17 cellular contexts compared by ENCODE assay signal in genomic region chr20:54566224-54566750, GRCh38.
A peak's percentile ranks its signal among the peaks of the same experiment; 100 is the strongest.
DNase-seq lines count a peak whose midpoint lies in the region; ATAC-seq and TF ChIP-seq lines count a peak whose summit lies in the region.
"Had no signal": no experiment of that assay in that cellular context is flagged by ENCODE, and none has a peak within 500 bp of the region (broad histone marks: within the 10 kb centered on the region; RNA-seq: fewer than 3 reads in every experiment).

No MANE protein-coding gene starts in this region.

- peak; percentile 22 to 44 for ATAC-seq in activated naive CD4-positive, alpha-beta T cell treated with anti-CD3 and anti-CD28 coated beads, Interleukin-2, amount 50 U/mL, for 72 hours
- peak; percentile 24 for ATAC-seq in activated T-helper 17 cell treated with anti-CD3 and anti-CD28 coated beads, Interleukin-2, amount 50 U/mL, for 72 hours (replicated peaks)
- no peak for ATAC-seq in HG03025 (IDR thresholded peaks at IDR 0.05; ENCODE audit: low FRiP score, unreplicated experiment)
- ATAC-seq in HG02981 (IDR thresholded peaks at IDR 0.05; ENCODE audit: unreplicated experiment) = no peak

- peaks cover 0 to 1% of the 10 kb centered on the region in 2 donors for H3K36me3 Mint-ChIP-seq in activated naive CD4-positive, alpha-beta T cell treated with anti-CD3 and anti-CD28 coated beads, Interleukin-2, amount 50 U/mL, for 72 hours
- no peaks in the 10 kb centered on the region for H3K36me3 Mint-ChIP-seq in activated T-helper 17 cell treated with anti-CD3 and anti-CD28 coated beads, Interleukin-2, amount 50 U/mL, for 72 hours (ENCODE audit: low read depth)
- H3K36me3 Mint-ChIP-seq: CD8-positive, alpha-beta memory T cell had no signal

- H3K4me3 Mint-ChIP-seq in activated T-helper 17 cell treated with anti-CD3 and anti-CD28 coated beads, Interleukin-2, amount 50 U/mL, for 72 hours = no peak overlapping the region
- H3K4me3 Mint-ChIP-seq: CD8-positive, alpha-beta memory T cell; HFFc6 had no signal

- no peaks in the 10 kb centered on the region for H3K9me3 Mint-ChIP-seq in activated naive CD4-positive, alpha-beta T cell treated with anti-CD3 and anti-CD28 coated beads, Interleukin-2, amount 50 U/mL, for 72 hours
- no peaks in the 10 kb centered on the region for H3K9me3 Mint-ChIP-seq in activated T-helper 17 cell treated with anti-CD3 and anti-CD28 coated beads, Interleukin-2, amount 50 U/mL, for 72 hours
- H3K9me3 Mint-ChIP-seq: CD8-positive, alpha-beta memory T cell had no signal

- POLR2A ChIA-PET in HEK293T (lab: Yijun Ruan, JAX) = no interaction called here

- H3K27ac Mint-ChIP-seq in activated naive CD4-positive, alpha-beta T cell treated with anti-CD3 and anti-CD28 coated beads, Interleukin-2, amount 50 U/mL, for 72 hours = no peak overlapping the region
- H3K27ac Mint-ChIP-seq in activated T-helper 17 cell treated with anti-CD3 and anti-CD28 coated beads, Interleukin-2, amount 50 U/mL, for 72 hours = no peak overlapping the region
- H3K27ac Mint-ChIP-seq: CD8-positive, alpha-beta memory T cell; HFFc6 had no signal

- CTCF ChIA-PET in HEK293T (lab: Yijun Ruan, JAX) = no interaction called here

- H3K27me3 Mint-ChIP-seq in activated T-helper 17 cell treated with anti-CD3 and anti-CD28 coated beads, Interleukin-2, amount 50 U/mL, for 72 hours = no peaks in the 10 kb centered on the region

- H3K4me3 ChIP-seq in fibroblast of the aortic adventitia (ENCODE audit: low read depth, low read length) = no peak overlapping the region
- H3K4me3 ChIP-seq: BLaER1, HAP-1 had no signal

- TF ChIP-seq CTCF in fibroblast of the aortic adventitia (IDR thresholded peaks at IDR 0.05; ENCODE audit: insufficient read depth, low read length) = no peak

- no peak for DNase-seq in activated naive CD4-positive, alpha-beta T cell treated with anti-CD3 and anti-CD28 coated beads, Interleukin-2, amount 50 U/mL, for 72 hours (ENCODE audit: low spot score in 2 of 2)
- DNase-seq in activated naive CD4-positive, alpha-beta T cell (lab: John Stamatoyannopoulos, UW) = no peak
- DNase-seq in fibroblast of the aortic adventitia (ENCODE audit: low read depth) (peak; percentile 19), HEK293T (ENCODE audit: extremely low spot score) (no peak), NCI-H2029 (lab: John Stamatoyannopoulos, UW) (no peak)
- DNase-seq: 8988T; AML-193; Caco-2; CD8-positive, alpha-beta memory T cell; DND-41; GDM1; HFFc6 had no signal

- H3K4me1 Mint-ChIP-seq in activated T-helper 17 cell treated with anti-CD3 and anti-CD28 coated beads, Interleukin-2, amount 50 U/mL, for 72 hours = no peaks in the 10 kb centered on the region
- H3K4me1 Mint-ChIP-seq: CD8-positive, alpha-beta memory T cell had no signal

TF ChIP-seq in HEK293T, 16 proteins besides CTCF, POLR2A, EP300 and RAD21:
- TF ChIP-seq FOXK2 (IDR thresholded peaks at IDR 0.05) = no peak
- TF ChIP-seq LEF1 (IDR thresholded peaks at IDR 0.05; ENCODE audit: borderline replicate concordance) = no peak
- TF ChIP-seq ARNT (IDR thresholded peaks at IDR 0.05) = no peak
- no peak for TF ChIP-seq NFRKB (IDR thresholded peaks at IDR 0.05)

Comparison
In these comparisons a context has a peak if more than half of its experiments do, and no peak if none do; other contexts are left out.
1. ATAC-seq: peak in activated naive CD4-positive, alpha-beta T cell treated with anti-CD3 and anti-CD28 coated beads, Interleukin-2, amount 50 U/mL, for 72 hours (2 of 2) and activated T-helper 17 cell treated with anti-CD3 and anti-CD28 coated beads, Interleukin-2, amount 50 U/mL, for 72 hours (single experiment); none in HG03025 (single experiment) and HG02981 (single experiment).